In the genomic region with DNA sequence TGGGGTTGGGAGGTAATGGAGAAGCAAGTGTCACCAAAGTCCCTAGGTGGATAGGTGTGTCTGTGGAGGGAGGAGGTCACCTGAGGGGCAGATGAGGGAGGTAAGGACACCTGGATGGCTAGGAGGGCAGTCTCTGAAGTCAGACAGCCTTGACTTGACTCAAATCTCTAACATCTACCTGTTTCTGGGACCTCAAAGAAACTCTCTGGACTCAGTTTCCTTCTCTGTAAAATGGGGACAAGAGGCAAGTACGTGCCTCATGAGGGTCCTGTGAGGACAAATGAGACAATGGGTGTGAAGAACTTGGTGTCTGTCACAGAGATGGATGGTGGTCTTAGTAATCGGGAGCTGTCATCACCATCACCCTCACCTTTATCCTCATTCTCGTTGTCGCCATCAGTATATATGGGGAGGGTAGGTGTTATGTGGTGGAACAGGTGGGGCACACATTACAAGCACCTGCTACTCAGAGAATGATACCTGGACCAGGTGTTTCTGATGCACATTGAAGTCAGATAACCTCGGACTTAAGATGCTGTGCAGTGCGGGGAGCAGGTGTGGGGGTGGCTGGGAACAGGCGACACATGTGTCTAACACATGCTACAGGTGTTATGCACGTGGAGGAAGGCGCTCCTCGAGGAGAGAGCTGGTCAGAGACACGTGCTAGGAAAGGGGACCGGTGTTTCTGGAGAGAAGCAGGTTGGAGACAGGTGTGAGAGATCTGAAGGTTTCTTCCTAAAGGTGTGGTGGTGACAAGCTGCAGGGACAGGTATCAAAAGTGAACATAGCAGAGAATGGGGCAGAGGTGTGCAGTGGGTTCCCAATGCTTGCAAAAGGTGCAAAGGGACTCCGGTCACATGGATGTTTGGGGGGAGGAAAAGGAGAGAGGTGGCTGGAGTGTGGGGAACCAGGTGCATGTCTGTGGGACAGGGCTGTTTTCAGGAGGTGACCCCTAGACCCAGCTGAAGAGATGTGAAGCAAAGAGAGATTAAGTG, we compare ENCODE assay signal across 33 cellular contexts. TPM values are rescaled to one million over a fixed set of nuclear protein-coding genes. Genes with fewer than 3 reads are reported as not detected.
"Had no signal": no experiment of that assay in that cellular context is flagged by ENCODE, and none has a peak within 500 bp of the region (broad histone marks: within the 10 kb centered on the region; RNA-seq: fewer than 3 reads in every experiment).

No MANE protein-coding gene starts in this region.

- H3K36me3 ChIP-seq: adrenal gland, ascending aorta, colonic mucosa, lower lobe of right lung, sigmoid colon, stomach, suprapubic skin had no signal

- H3K4me3 Mint-ChIP-seq: activated CD8-positive, alpha-beta T cell treated with anti-CD3 and anti-CD28 coated beads, Interleukin-2, amount 10 ng/mL, durations not matched to agents 7 days and 5 days; activated naive CD8-positive, alpha-beta T cell; activated T-helper 17 cell treated with anti-CD3 and anti-CD28 coated beads, Interleukin-2, amount 50 U/mL, for 72 hours; effector memory CD8-positive, alpha-beta T cell; immature natural killer cell; nephron progenitor cell; stimulated activated memory B cell treated with anti-CD40 and anti-IgM and Interleukin-4, amounts not matched to agents 10 μg/mL and 1 μg/mL and 100 μg/mL, for 72 hours had no signal

- H3K4me3 ChIP-seq: adrenal gland, ascending aorta, colonic mucosa, dorsolateral prefrontal cortex, hepatocyte, lower lobe of right lung, mucosa of descending colon, sigmoid colon, smooth muscle cell, stomach, suprapubic skin, tibial nerve had no signal

- FAIRE-seq: endothelial cell of umbilical vein, frontal cortex had no signal

- ATAC-seq: activated CD8-positive, alpha-beta T cell treated with anti-CD3 and anti-CD28 coated beads, Interleukin-2, amount 10 ng/mL, durations not matched to agents 7 days and 5 days; activated T-helper 17 cell treated with anti-CD3 and anti-CD28 coated beads, Interleukin-2, amount 50 U/mL, for 72 hours; effector memory CD8-positive, alpha-beta T cell; esophagus mucosa; left lobe of liver; lower lobe of right lung; mucosa of descending colon had no signal

- H3K9me3 ChIP-seq: adrenal gland, ascending aorta, colonic mucosa, lower lobe of right lung, mucosa of descending colon, sigmoid colon, stomach, suprapubic skin, tibial nerve had no signal

- H3K27ac ChIP-seq: adrenal gland, ascending aorta, colonic mucosa, dorsolateral prefrontal cortex, hepatocyte, lower lobe of right lung, sigmoid colon, stomach, suprapubic skin, tibial nerve had no signal

- H3K27ac Mint-ChIP-seq: activated CD8-positive, alpha-beta T cell treated with anti-CD3 and anti-CD28 coated beads, Interleukin-2, amount 10 ng/mL, durations not matched to agents 7 days and 5 days; activated naive CD8-positive, alpha-beta T cell; effector memory CD8-positive, alpha-beta T cell; nephron progenitor cell had no signal

- H2AFZ ChIP-seq: hepatocyte had no signal

- H3K9me3 Mint-ChIP-seq: activated T-helper 17 cell treated with anti-CD3 and anti-CD28 coated beads, Interleukin-2, amount 50 U/mL, for 72 hours; effector memory CD8-positive, alpha-beta T cell; nephron progenitor cell; stimulated activated memory B cell treated with anti-CD40 and anti-IgM and Interleukin-4, amounts not matched to agents 10 μg/mL and 1 μg/mL and 100 μg/mL, for 72 hours had no signal

- H3K4me2 ChIP-seq: hepatocyte, smooth muscle cell had no signal

- DNase-seq: activated CD4-positive, alpha-beta T cell treated with anti-CD3 and anti-CD28 coated beads for 1 hour; activated CD4-positive, alpha-beta T cell treated with anti-CD3 and anti-CD28 coated beads, Interleukin-2, amount 50 U/mL, for 1 hour; activated CD8-positive, alpha-beta T cell treated with anti-CD3 and anti-CD28 coated beads, Interleukin-2, amount 10 ng/mL, durations not matched to agents 7 days and 5 days; activated naive CD4-positive, alpha-beta T cell; activated T-cell treated with anti-CD3 and anti-CD28 coated beads, Interleukin-2, amount 50 U/mL, for 1 hour; adrenal gland; colonic mucosa; dorsolateral prefrontal cortex; effector memory CD8-positive, alpha-beta T cell; glutamatergic neuron; immature natural killer cell; lower lobe of right lung; mesendoderm; mucosa of descending colon; nephron progenitor cell; occipital lobe; sigmoid colon; stimulated activated CD4-positive, alpha-beta T cell treated with anti-CD3 and anti-CD28 coated beads, Interleukin-15, amount 100 ng/mL, for 24 hours; stomach had no signal

- H3K79me2 ChIP-seq: hepatocyte had no signal

RNA-seq across cellular contexts. Expression of a gene that starts 3.8 kb away (rescaled TPM):
- total RNA-seq: adrenal gland, ascending aorta, endothelial cell of umbilical vein, esophagus mucosa, frontal cortex, kidney epithelial cell, left lobe of liver, occipital lobe, sigmoid colon, stomach, urinary bladder had no signal
- polyA plus RNA-seq: endothelial cell of umbilical vein, hepatocyte had no signal

RNA-seq across cellular contexts. Expression of a gene that starts 47.4 kb away (rescaled TPM):
- total RNA-seq: ascending aorta, endothelial cell of umbilical vein, frontal cortex, kidney epithelial cell, occipital lobe, sigmoid colon, smooth muscle cell, tibial nerve had no signal
